Comparison of ENCODE assay signal across 1 cellular context in the genomic region with DNA sequence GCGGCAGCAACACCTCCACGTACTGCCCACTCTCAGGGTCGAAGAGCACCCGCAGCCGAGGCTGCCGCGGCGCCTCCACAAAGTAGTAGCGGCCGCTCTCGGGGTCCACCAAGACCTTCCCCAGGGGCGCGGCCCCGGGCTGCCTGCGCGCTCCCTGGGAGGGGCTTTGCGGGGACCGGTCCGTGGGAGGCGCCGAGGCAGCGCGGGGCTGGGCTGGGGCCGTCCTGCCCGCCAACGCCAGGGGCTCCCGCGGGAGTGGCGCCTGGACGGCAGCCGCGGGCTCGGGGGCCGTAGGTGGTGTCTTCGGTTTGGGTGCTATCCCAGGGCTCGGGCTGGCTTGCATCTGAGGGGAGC.
TF ChIP-seq lines count a peak whose summit lies in the region.

No MANE protein-coding gene starts in this region.

TF ChIP-seq in H1, 55 proteins besides CTCF, POLR2A, EP300 and RAD21:
- no peak for TF ChIP-seq BACH1 (IDR thresholded peaks at IDR 0.05; ENCODE audit: low read length)
- TF ChIP-seq KDM4A (IDR thresholded peaks at IDR 0.05; ENCODE audit: low read depth, low read length, severe bottlenecking): peak; percentile 0
